ENCODE assay signal across 1 cellular context in genomic region chr3:4303187-4304123, GRCh38.
TF ChIP-seq lines count a peak whose summit lies in the region.

SETMAR (plus strand) TSS chr3:4303369; CDS start chr3:4303371, 2 bp downstream.

TF ChIP-seq in H1, 55 proteins besides CTCF, POLR2A, EP300 and RAD21:
- no peak for TF ChIP-seq JUND (IDR thresholded peaks at IDR 0.05; ENCODE audit: low read length)
- TF ChIP-seq ATF2 (IDR thresholded peaks at IDR 0.05; ENCODE audit: low read length): no peak
- TF ChIP-seq PHF8 (conservative IDR thresholded peaks at IDR 0.05; ENCODE audit: low read depth, low read length): peak; percentile 86
- TF ChIP-seq USF2 (IDR thresholded peaks at IDR 0.05; ENCODE audit: low read length): peak; percentile 68
- no peak for TF ChIP-seq YY1 (IDR thresholded peaks at IDR 0.05; ENCODE audit: low read depth, low read length)
- no peak for TF ChIP-seq NRF1 (IDR thresholded peaks at IDR 0.05; ENCODE audit: low read depth, low read length)
- no peak for TF ChIP-seq HDAC6 (IDR thresholded peaks at IDR 0.05; ENCODE audit: low read depth, low read length)
- peak; percentile 85 for TF ChIP-seq TAF1 (IDR thresholded peaks at IDR 0.05; ENCODE audit: low read depth, low read length)
- peak; percentile 88 for TF ChIP-seq MAX (IDR thresholded peaks at IDR 0.05)
- peak; percentile 49 for TF ChIP-seq CREB1 (IDR thresholded peaks at IDR 0.05)
- no peak for TF ChIP-seq CEBPB (IDR thresholded peaks at IDR 0.05; ENCODE audit: low read depth, low read length)
- peak; percentile 25 for TF ChIP-seq SAP30 (IDR thresholded peaks at IDR 0.05; ENCODE audit: insufficient read depth, insufficient replicate concordance, low read length)
- TF ChIP-seq CHD2 (IDR thresholded peaks at IDR 0.05; ENCODE audit: low read length): no peak; the same call in none of the 2 replicates
- no peak for TF ChIP-seq SIRT6 (IDR thresholded peaks at IDR 0.05; ENCODE audit: low read length)
- TF ChIP-seq NANOG (IDR thresholded peaks at IDR 0.05; ENCODE audit: insufficient read depth, low read depth, low read length, poor library complexity, severe bottlenecking): no peak
- peak; percentile 80; the same call in 1 of the 2 replicates for TF ChIP-seq BACH1 (IDR thresholded peaks at IDR 0.05; ENCODE audit: low read length)
- TF ChIP-seq CHD7 (IDR thresholded peaks at IDR 0.05; ENCODE audit: insufficient replicate concordance, low read length): no peak
- TF ChIP-seq CBX8 (IDR thresholded peaks at IDR 0.05; ENCODE audit: borderline replicate concordance, low read depth, low read length): no peak
- no peak for TF ChIP-seq SRF (IDR thresholded peaks at IDR 0.05; ENCODE audit: low read depth, low read length)
- TF ChIP-seq TBP (IDR thresholded peaks at IDR 0.05; ENCODE audit: low read depth, low read length): 0 out of 2 replicates have a peak, but pooled peaks have one; percentile 55
- TF ChIP-seq CBX5 (IDR thresholded peaks at IDR 0.05; ENCODE audit: low read depth, low read length): no peak
- TF ChIP-seq ZNF274 (IDR thresholded peaks at IDR 0.05; ENCODE audit: borderline replicate concordance, extremely low read depth, low read length): no peak
- TF ChIP-seq EZH2 (IDR thresholded peaks at IDR 0.05; ENCODE audit: low read depth, low read length, severe bottlenecking): no peak
- TF ChIP-seq SIX5 (IDR thresholded peaks at IDR 0.05; ENCODE audit: low read depth, low read length): peak; percentile 92
- TF ChIP-seq SP2 (IDR thresholded peaks at IDR 0.05; ENCODE audit: low read length): no peak
- no peak for TF ChIP-seq EGR1 (IDR thresholded peaks at IDR 0.05; ENCODE audit: borderline replicate concordance, low read depth, low read length)
- TF ChIP-seq KDM5A (IDR thresholded peaks at IDR 0.05; ENCODE audit: low read length): no peak
- no peak for TF ChIP-seq KDM1A (IDR thresholded peaks at IDR 0.05; ENCODE audit: borderline replicate concordance, low read length)
- TF ChIP-seq TCF12 (IDR thresholded peaks at IDR 0.05; ENCODE audit: low read depth, low read length): no peak
- no peak for TF ChIP-seq POU5F1 (IDR thresholded peaks at IDR 0.05; ENCODE audit: low read depth, low read length)
- TF ChIP-seq SUZ12 (IDR thresholded peaks at IDR 0.05; ENCODE audit: low read length): no peak
- TF ChIP-seq JUN (IDR thresholded peaks at IDR 0.05; ENCODE audit: low read depth, low read length): no peak
- TF ChIP-seq GABPA (IDR thresholded peaks at IDR 0.05; ENCODE audit: borderline replicate concordance, insufficient read depth, low read length): no peak
- peak; percentile 94 for TF ChIP-seq KDM4A (IDR thresholded peaks at IDR 0.05; ENCODE audit: low read depth, low read length, severe bottlenecking)
- TF ChIP-seq RBBP5 (IDR thresholded peaks at IDR 0.05; ENCODE audit: borderline replicate concordance, low read depth, low read length): peak; percentile 82; the same call in 1 of the 2 replicates
- TF ChIP-seq CTBP2 (IDR thresholded peaks at IDR 0.05; ENCODE audit: borderline replicate concordance, insufficient read depth, insufficient read length, low read length): no peak
- 0 out of 2 replicates have a peak, but pooled peaks have one; percentile 0 for TF ChIP-seq ATF3 (IDR thresholded peaks at IDR 0.05; ENCODE audit: insufficient read depth, low read depth, low read length)
- no peak for TF ChIP-seq SP4 (IDR thresholded peaks at IDR 0.05; ENCODE audit: low read length)
- TF ChIP-seq TEAD4 (IDR thresholded peaks at IDR 0.05; ENCODE audit: low read depth, low read length): no peak
- 0 out of 2 replicates have a peak, but pooled peaks have one; percentile 61 for TF ChIP-seq GTF2F1 (IDR thresholded peaks at IDR 0.05; ENCODE audit: borderline replicate concordance, low read depth, low read length)
- TF ChIP-seq CHD1 (IDR thresholded peaks at IDR 0.05; ENCODE audit: low read depth, low read length): no peak
- peak; percentile 17 to 89; a peak in 2 of 4 replicates for TF ChIP-seq SIN3A (conservative IDR thresholded peaks at IDR 0.05 in 1 of 2, IDR thresholded peaks at IDR 0.05 in 1 of 2; ENCODE audit: low read depth in 1 of 2, low read length in 2 of 2)
- no peak for TF ChIP-seq MAFK (IDR thresholded peaks at IDR 0.05; ENCODE audit: low read depth, low read length)
- peak; percentile 49 for TF ChIP-seq TAF7 (optimal IDR thresholded peaks at IDR 0.05; ENCODE audit: borderline replicate concordance, low read depth, low read length)
- TF ChIP-seq HDAC2 (IDR thresholded peaks at IDR 0.05; ENCODE audit: borderline replicate concordance in 1 of 2, low read depth in 2 of 2, low read length in 2 of 2): no peak
- TF ChIP-seq ASH2L (IDR thresholded peaks at IDR 0.05; ENCODE audit: low read length): peak; percentile 73
- no peak for TF ChIP-seq RFX5 (IDR thresholded peaks at IDR 0.05; ENCODE audit: borderline replicate concordance, low read depth, low read length)
- no peak for TF ChIP-seq BCL11A (IDR thresholded peaks at IDR 0.05; ENCODE audit: low read depth in 2 of 2, low read length in 2 of 2)
- no peak for TF ChIP-seq FOSL1 (IDR thresholded peaks at IDR 0.05; ENCODE audit: insufficient read depth, low read depth, low read length)
- no peak for TF ChIP-seq BRCA1 (IDR thresholded peaks at IDR 0.05; ENCODE audit: low read depth, low read length)
- TF ChIP-seq POLR2AphosphoS5 (IDR thresholded peaks at IDR 0.05; ENCODE audit: low read depth, low read length): peak; percentile 87
- no peak for TF ChIP-seq SP1 (IDR thresholded peaks at IDR 0.05; ENCODE audit: low read depth, low read length)
- no peak for TF ChIP-seq RNF2 (IDR thresholded peaks at IDR 0.05; ENCODE audit: borderline replicate concordance, low read depth, low read length, missing control alignments, poor library complexity, severe bottlenecking)
- no peak for TF ChIP-seq RXRA (IDR thresholded peaks at IDR 0.05; ENCODE audit: insufficient read depth, low read depth, low read length)
- peak; percentile 90 for TF ChIP-seq E2F6 (IDR thresholded peaks at IDR 0.05)
TF ChIP-seq in H1: peak in this region for 18.
